8 cellular contexts compared by ENCODE assay signal in genomic region chr10:74150151-74151056, GRCh38. TPM values are rescaled to one million over a fixed set of nuclear protein-coding genes. Genes with fewer than 3 reads are reported as not detected.
DNase-seq lines count a peak whose midpoint lies in the region; ATAC-seq lines count a peak whose summit lies in the region.

TSS of gene AP3M1 (minus strand) at chr10:74150828. CDS start at chr10:74138379, 12,449 bp downstream.

- H3K27ac Mint-ChIP-seq in activated CD4-positive, alpha-beta memory T cell treated with anti-CD3 and anti-CD28 coated beads for 36 hours: no peak within 1 kb of the TSS

- H3K4me1 Mint-ChIP-seq in activated CD4-positive, alpha-beta memory T cell treated with anti-CD3 and anti-CD28 coated beads for 36 hours (ENCODE audit: low read depth): peaks cover 46% of the 10 kb centered on the region

- CTCF ChIA-PET in activated CD4-positive, alpha-beta memory T cell treated with anti-CD3 and anti-CD28 coated beads for 36 hours (lab: Charles Lee): interaction anchor here (0.6 to 1.6 kb wide), 10 partner anchors 13 to 1061 kb away, joined by 3 to 5 read pairs (median 3); no protein-coding TSS in a partner anchor

- POLR2A ChIA-PET in activated CD4-positive, alpha-beta memory T cell treated with anti-CD3 and anti-CD28 coated beads for 36 hours (lab: Charles Lee): interaction anchor here (1.4 to 1.9 kb wide), 3 partner anchors 27 to 1085 kb away, joined by 3 to 24 read pairs (median 5); partner anchors contain the start of gene COMTD1

- H3K4me3 Mint-ChIP-seq in activated CD4-positive, alpha-beta memory T cell treated with anti-CD3 and anti-CD28 coated beads for 36 hours: no peak within 1 kb of the TSS

- H3K9me3 Mint-ChIP-seq in activated CD4-positive, alpha-beta memory T cell treated with anti-CD3 and anti-CD28 coated beads for 36 hours: no peaks in the 10 kb centered on the region

- DNase-seq in NCI-H82 (lab: John Stamatoyannopoulos, UW): peak; percentile 95
- DNase-seq in NCI-H82 treated with DMSO at 0.1 percent for 48 hours (lab: John Stamatoyannopoulos, UW; ENCODE audit: unreplicated experiment): no peak
- peak; percentile 96 for DNase-seq in NCI-H2196 (lab: John Stamatoyannopoulos, UW; ENCODE audit: unreplicated experiment)
- peak; percentile 88 for DNase-seq in activated CD4-positive, alpha-beta memory T cell treated with anti-CD3 and anti-CD28 coated beads for 36 hours
- peak; percentile 87 for DNase-seq in ecto neural progenitor cell (ENCODE audit: low spot score)
- DNase-seq in mesenteric fat pad (ENCODE audit: low spot score): peak; percentile 92
- DNase-seq in stimulated activated CD8-positive, alpha-beta memory T cell treated with anti-CD3 and anti-CD28 coated beads, Interleukin-15, amount 100 ng/mL, for 4 hours (ENCODE audit: low read depth in 2 of 2): peak; percentile 57 to 68

- peak; percentile 41 for ATAC-seq in HG02884 (IDR thresholded peaks at IDR 0.05; ENCODE audit: unreplicated experiment)

- H3K27me3 Mint-ChIP-seq in activated CD4-positive, alpha-beta memory T cell treated with anti-CD3 and anti-CD28 coated beads for 36 hours: no peaks in the 10 kb centered on the region

- H3K36me3 Mint-ChIP-seq in activated CD4-positive, alpha-beta memory T cell treated with anti-CD3 and anti-CD28 coated beads for 36 hours: peaks cover 5% of the 10 kb centered on the region

- intact Hi-C loops in activated CD4-positive, alpha-beta memory T cell treated with anti-CD3 and anti-CD28 coated beads for 36 hours (cut with micrococcal nuclease): loop anchor here (1.0 to 5.0 kb wide), 5 partner anchors 26 to 962 kb away; partner anchors contain the start of gene SAMD8

RNA-seq across cellular contexts. Expression of gene AP3M1, which starts in this region (rescaled TPM):
- total RNA-seq in activated CD4-positive, alpha-beta memory T cell treated with anti-CD3 and anti-CD28 coated beads for 36 hours: 10 to 100 TPM; 43.1 to 43.9 TPM
- 34.1 TPM for total RNA-seq in mesenteric fat pad
